In the genomic region with DNA sequence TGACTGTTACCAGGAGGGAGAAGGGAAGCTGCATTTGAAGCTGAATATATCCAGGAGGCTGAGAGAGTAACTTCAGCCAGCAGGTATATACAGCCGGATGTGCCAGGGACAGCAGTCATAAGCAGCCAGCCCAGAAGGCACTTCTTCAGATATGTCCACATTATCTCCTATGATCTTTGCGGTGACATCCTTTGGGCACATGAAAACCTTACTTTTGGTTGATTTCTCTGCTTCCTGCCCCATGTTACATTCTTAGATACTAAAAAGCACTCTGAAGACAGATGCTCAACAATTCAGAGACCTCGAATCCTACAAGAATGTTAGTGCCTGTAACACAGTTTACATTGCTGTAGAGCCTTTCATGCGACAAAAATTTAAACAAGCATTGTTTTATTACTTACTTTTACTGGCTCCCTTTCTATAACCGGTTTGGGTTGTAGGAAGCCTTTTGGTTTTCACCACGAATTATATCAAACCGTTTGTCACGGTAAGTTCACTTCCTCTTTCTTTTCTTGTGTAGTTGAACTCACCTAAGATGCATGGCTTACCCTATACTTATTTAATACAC, we compare ENCODE assay signal across 8 cellular contexts. TPM values are rescaled to one million over a fixed set of nuclear protein-coding genes. Genes with fewer than 3 reads are reported as not detected.
DNase-seq lines count a peak whose midpoint lies in the region; ATAC-seq lines count a peak whose summit lies in the region.

No MANE protein-coding gene starts in this region.

- H3K4me1 Mint-ChIP-seq in IgD-negative memory B cell: peaks cover 13 to 22% (median 15%) of the 10 kb centered on the region in 3 donors

- peaks cover 3% of the 10 kb centered on the region for H3K36me3 Mint-ChIP-seq in IgD-negative memory B cell

- intact Hi-C loops in Right ventricle myocardium superior (cut with DNase I): no loop called here

- H3K27me3 Mint-ChIP-seq in IgD-negative memory B cell: peaks cover 2% of the 10 kb centered on the region

- peaks cover 0 to 2% (median 0%) of the 10 kb centered on the region in 3 donors for H3K9me3 Mint-ChIP-seq in IgD-negative memory B cell

- peak; percentile 74 for ATAC-seq in GM19452 (IDR thresholded peaks at IDR 0.05; ENCODE audit: unreplicated experiment)
- ATAC-seq in Right ventricle myocardium superior (ENCODE audit: poor library complexity): no peak

- DNase-seq in AG08396 (ENCODE audit: low spot score) (peak; percentile 18), Right ventricle myocardium superior (no peak), H4 (ENCODE audit: low spot score) (no peak), islet precursor cell (no peak)
- DNase-seq in activated CD8-positive, alpha-beta memory T cell treated with anti-CD3 and anti-CD28 coated beads, Interleukin-2, amount 50 U/mL, for 4 hours: peak; percentile 15
- DNase-seq in stimulated activated CD4-positive, alpha-beta T cell treated with anti-CD3 and anti-CD28 coated beads, TNF-alpha, amount 100 ng/mL, for 1 hour (ENCODE audit: low read depth in 3 of 3, low spot score in 1 of 3): peak; percentile 0 to 3 (median 1)

- peak overlapping the region in 2 of 3 donors; percentile 25 to 37 for H3K27ac Mint-ChIP-seq in IgD-negative memory B cell

- H3K4me3 Mint-ChIP-seq in IgD-negative memory B cell: peak overlapping the region; percentile 18 to 86 (median 50)

RNA-seq across cellular contexts. Expression of gene TLK1, which starts 50.3 kb away (rescaled TPM):
- polyA plus RNA-seq in IgD-negative memory B cell: 104 TPM
- total RNA-seq in Right ventricle myocardium superior: 27.5 TPM
- 7.8 and 9.0 TPM in 2 replicates for total RNA-seq in H4 (2014; rRNA removed; shearing (Covaris generic))

Comparison
In these comparisons a context has a peak if more than half of its experiments do, and no peak if none do; other contexts are left out.
1. DNase-seq: peak in AG08396 (single experiment), activated CD8-positive, alpha-beta memory T cell treated with anti-CD3 and anti-CD28 coated beads, Interleukin-2, amount 50 U/mL, for 4 hours (single experiment) and stimulated activated CD4-positive, alpha-beta T cell treated with anti-CD3 and anti-CD28 coated beads, TNF-alpha, amount 100 ng/mL, for 1 hour (3 of 3); none in Right ventricle myocardium superior (single experiment), H4 (single experiment) and islet precursor cell (single experiment).